In genomic region chr3:71499477-71499876, GRCh38 we compare ENCODE assay signal across 16 cellular contexts.
"Had no signal": no experiment of that assay in that cellular context is flagged by ENCODE, and none has a peak within 500 bp of the region (broad histone marks: within the 10 kb centered on the region; RNA-seq: fewer than 3 reads in every experiment).

No MANE protein-coding gene starts in this region.

- H3K36me3 ChIP-seq: cardiac muscle cell, left ventricle myocardium inferior, ovary, uterus had no signal

- ATAC-seq: activated CD8-positive, alpha-beta memory T cell treated with anti-CD3 and anti-CD28 coated beads, Interleukin-2, amount 10 ng/mL, durations not matched to agents 7 days and 5 days; esophagus mucosa; sciatic nerve; T-cell had no signal

- H3K9me3 ChIP-seq: left ventricle myocardium inferior, ovary, uterus had no signal

- H3K27me3 ChIP-seq: cardiac muscle cell, ovary, uterus had no signal

- FAIRE-seq: colon, kidney had no signal

- H3K4me1 ChIP-seq: uterus had no signal

- DNase-seq: activated CD4-positive, alpha-beta T cell treated with anti-CD3 and anti-CD28 coated beads, Interleukin-2, amount 50 U/mL, for 48 hours; activated CD8-positive, alpha-beta memory T cell treated with anti-CD3 and anti-CD28 coated beads, Interleukin-2, amount 10 ng/mL, durations not matched to agents 7 days and 5 days; activated naive CD4-positive, alpha-beta T cell treated with anti-CD3 and anti-CD28 coated beads, Interleukin-2, amount 50 U/mL, for 16 hours; activated T-cell treated with anti-CD3 and anti-CD28 coated beads, Interleukin-2, amount 50 U/mL, for 1 hour; kidney; left ventricle myocardium inferior; mesendoderm; ovary; stimulated activated CD4-positive, alpha-beta T cell treated with anti-CD3 and anti-CD28 coated beads, Interleukin-1b, Interleukin-23, amount 100 ng/mL, for 48 hours; T-cell; T1000; uterus had no signal

- H3K27ac ChIP-seq: cardiac muscle cell, left ventricle myocardium inferior, ovary, uterus had no signal

- H3K4me3 ChIP-seq: cardiac muscle cell, left ventricle myocardium inferior, ovary, uterus had no signal
